In genomic region chr17:28745052-28745776, GRCh38 we compare ENCODE assay signal across 8 cellular contexts. TPM values are rescaled to one million over a fixed set of nuclear protein-coding genes. Genes with fewer than 3 reads are reported as not detected.
DNase-seq lines count a peak whose midpoint lies in the region; ATAC-seq and TF ChIP-seq lines count a peak whose summit lies in the region.

No MANE protein-coding gene starts in this region.

- DNase-seq in EL = peak; percentile 58
- DNase-seq in NAMALWA (ENCODE audit: low spot score) = peak; percentile 56
- no peak for DNase-seq in activated B cell treated with CpG ODN at 0.5 μM for 24 hours
- peak; percentile 48 for DNase-seq in fibroblast of the aortic adventitia (ENCODE audit: low read depth)
- peak; percentile 29 for DNase-seq in natural killer cell

- H3K36me3 Mint-ChIP-seq in activated B cell treated with CpG ODN at 0.5 μM for 24 hours (ENCODE audit: low read depth) (peaks cover 72% of the 10 kb centered on the region), natural killer cell (no peaks in the 10 kb centered on the region)

- H3K9me3 Mint-ChIP-seq in activated B cell treated with CpG ODN at 0.5 μM for 24 hours = no peaks in the 10 kb centered on the region
- H3K9me3 Mint-ChIP-seq in natural killer cell = no peaks in the 10 kb centered on the region

- H3K4me1 Mint-ChIP-seq in activated B cell treated with CpG ODN at 0.5 μM for 24 hours (peaks cover 70% of the 10 kb centered on the region), natural killer cell (peaks cover 3 to 28% of the 10 kb centered on the region in 2 donors)

- CTCF ChIA-PET in activated B cell treated with CpG ODN at 0.5 μM for 24 hours (lab: Charles Lee) = interaction anchor here (1.0 to 17.6 kb wide), 3 partner anchors 18 to 24 kb away, joined by 3 to 545 read pairs (median 5); partner anchors contain the start of genes NEK8 and TLCD1

- no peak for TF ChIP-seq CTCF in activated B cell treated with CpG ODN at 0.5 μM for 24 hours (IDR thresholded peaks at IDR 0.05)
- TF ChIP-seq CTCF in fibroblast of the aortic adventitia (IDR thresholded peaks at IDR 0.05; ENCODE audit: insufficient read depth, low read length) = no peak
- no peak for TF ChIP-seq CTCF in natural killer cell (IDR thresholded peaks at IDR 0.05)

- H3K27me3 Mint-ChIP-seq in activated B cell treated with CpG ODN at 0.5 μM for 24 hours (no peaks in the 10 kb centered on the region), natural killer cell (ENCODE audit: low read depth in 2 of 2) (no peaks in the 10 kb centered on the region)

- ATAC-seq in activated B cell treated with CpG ODN at 0.5 μM for 24 hours (ENCODE audit: low read depth) = no peak
- ATAC-seq in natural killer cell = peak in 1 of 3 donors; percentile 1
- no peak for ATAC-seq in HG02970 (IDR thresholded peaks at IDR 0.05; ENCODE audit: low FRiP score, unreplicated experiment)
- ATAC-seq in GM18519 (IDR thresholded peaks at IDR 0.05; ENCODE audit: low FRiP score, unreplicated experiment) = no peak
- ATAC-seq in GM21825 (IDR thresholded peaks at IDR 0.05; ENCODE audit: unreplicated experiment) = no peak

- peak overlapping the region; percentile 92 for H3K4me3 ChIP-seq in fibroblast of the aortic adventitia (ENCODE audit: low read depth, low read length)

- intact Hi-C loops in activated B cell treated with CpG ODN at 0.5 μM for 24 hours (cut with micrococcal nuclease) = no loop called here
- intact Hi-C loops in natural killer cell (cut with micrococcal nuclease) = no loop called here

- POLR2A ChIA-PET in activated B cell treated with CpG ODN at 0.5 μM for 24 hours (lab: Charles Lee) = interaction anchor here (0.6 to 23.0 kb wide), 8 partner anchors 9 to 205 kb away, joined by 3 to 2384 read pairs (median 7); partner anchors contain the start of genes FLOT2, NEK8, PHF12 and PROCA1

- H3K27ac Mint-ChIP-seq in activated B cell treated with CpG ODN at 0.5 μM for 24 hours = peak overlapping the region; percentile 84
- peak overlapping the region; percentile 81 to 83 for H3K27ac Mint-ChIP-seq in natural killer cell

- peak overlapping the region; percentile 93 for H3K4me3 Mint-ChIP-seq in activated B cell treated with CpG ODN at 0.5 μM for 24 hours
- peak overlapping the region; percentile 86 for H3K4me3 Mint-ChIP-seq in natural killer cell

RNA-seq across cellular contexts. Expression of gene TRAF4, which starts 1.4 kb away (rescaled TPM):
- total RNA-seq in activated B cell treated with CpG ODN at 0.5 μM for 24 hours (754 and 903 TPM in 2 replicates), fibroblast of the aortic adventitia (ENCODE audit: low replicate concordance) (8.1 and 21.3 TPM in 2 replicates), natural killer cell (100 to 1,000 TPM in 2 of 3 donors, 10 to 100 TPM in 1; 97.8 to 209 (median 122) TPM)

RNA-seq across cellular contexts. Expression of gene NEK8, which starts 16.6 kb away (rescaled TPM):
- total RNA-seq in activated B cell treated with CpG ODN at 0.5 μM for 24 hours (24.8 and 29.7 TPM in 2 replicates), fibroblast of the aortic adventitia (ENCODE audit: low replicate concordance) (4.9 and 6.8 TPM in 2 replicates), natural killer cell (1 to 10 TPM; 5.9 to 7.4 (median 6.8) TPM)

RNA-seq across cellular contexts. Expression of gene TLCD1, which starts 19.2 kb away (rescaled TPM):
- 40.7 and 41.0 TPM in 2 replicates for total RNA-seq in activated B cell treated with CpG ODN at 0.5 μM for 24 hours
- total RNA-seq in fibroblast of the aortic adventitia (ENCODE audit: low replicate concordance) = 7.8 TPM in 1 of 2 replicates, not detected in the other
- total RNA-seq in natural killer cell = 1 to 10 TPM in 1 of 3 donors, not detected in 2; 1.0 TPM

RNA-seq across cellular contexts. Expression of gene RPL23A, which starts 25.4 kb away (rescaled TPM):
- total RNA-seq in activated B cell treated with CpG ODN at 0.5 μM for 24 hours (3,189 and 3,657 TPM in 2 replicates), fibroblast of the aortic adventitia (ENCODE audit: low replicate concordance) (322 and 1,093 TPM in 2 replicates), natural killer cell (1,000 to 10,000 TPM; 1,375 to 1,532 (median 1,498) TPM)

RNA-seq across cellular contexts. Expression of gene RAB34, which starts 27.5 kb away (rescaled TPM):
- total RNA-seq in activated B cell treated with CpG ODN at 0.5 μM for 24 hours (21.3 and 23.9 TPM in 2 replicates), fibroblast of the aortic adventitia (ENCODE audit: low replicate concordance) (154 and 412 TPM in 2 replicates), natural killer cell (10 to 100 TPM in 1 of 3 donors, 1 to 10 TPM in 2; 3.7 to 12.9 (median 3.8) TPM)
